In the genomic region with DNA sequence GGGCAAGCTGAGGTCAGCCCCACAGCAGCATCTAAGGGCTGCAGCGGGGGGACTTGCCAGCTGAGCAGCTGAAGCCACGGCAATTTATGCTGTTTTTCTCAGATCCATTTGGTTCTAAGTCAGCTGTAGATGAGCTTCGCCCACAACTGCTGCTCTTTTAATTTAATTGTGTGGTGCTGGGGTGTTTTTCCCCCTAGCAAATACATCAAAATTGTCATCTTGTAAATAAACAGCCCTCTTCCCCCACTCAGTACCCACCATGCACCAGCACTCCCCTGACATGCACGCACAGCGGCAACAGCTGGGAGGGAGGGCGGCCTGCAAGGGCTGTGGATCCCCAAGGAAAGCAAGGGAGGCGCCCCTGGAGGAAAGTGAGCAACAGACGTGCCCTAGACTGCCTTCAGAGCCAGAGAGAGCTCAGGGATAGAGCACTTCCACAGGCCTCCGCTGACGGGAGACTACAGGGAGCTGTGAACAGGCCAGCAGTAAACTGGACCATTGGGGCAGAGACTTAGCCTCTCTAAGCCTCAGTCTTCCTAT, we compare ENCODE assay signal across 18 cellular contexts.
"Had no signal": no experiment of that assay in that cellular context is flagged by ENCODE, and none has a peak within 500 bp of the region (broad histone marks: within the 10 kb centered on the region; RNA-seq: fewer than 3 reads in every experiment).

No MANE protein-coding gene starts in this region.

- H3K4me1 Mint-ChIP-seq: activated naive CD4-positive, alpha-beta T cell treated with anti-CD3 and anti-CD28 coated beads, Interleukin-2, amount 50 U/mL, for 24 hours; memory B cell; stimulated activated memory B cell treated with anti-CD40 and anti-IgM and Interleukin-4, amounts not matched to agents 10 μg/mL and 1 μg/mL and 100 μg/mL, for 72 hours had no signal

- ATAC-seq: heart right ventricle; right lobe of liver; stimulated activated memory B cell treated with anti-CD40 and anti-IgM and Interleukin-4, amounts not matched to agents 10 μg/mL and 1 μg/mL and 100 μg/mL, for 72 hours had no signal

- H3K27ac ChIP-seq: esophagus squamous epithelium, heart right ventricle, right lobe of liver, transverse colon, VCaP had no signal

- H3K4me3 ChIP-seq: esophagus squamous epithelium, heart right ventricle, right lobe of liver, transverse colon had no signal

- H3K36me3 Mint-ChIP-seq: activated naive CD4-positive, alpha-beta T cell treated with anti-CD3 and anti-CD28 coated beads, Interleukin-2, amount 50 U/mL, for 24 hours; brain; memory B cell; stimulated activated memory B cell treated with anti-CD40 and anti-IgM and Interleukin-4, amounts not matched to agents 10 μg/mL and 1 μg/mL and 100 μg/mL, for 72 hours had no signal

- H3K4me3 Mint-ChIP-seq: activated naive CD4-positive, alpha-beta T cell treated with anti-CD3 and anti-CD28 coated beads, Interleukin-2, amount 50 U/mL, for 24 hours; brain; memory B cell; nephron progenitor cell; stimulated activated memory B cell treated with anti-CD40 and anti-IgM and Interleukin-4, amounts not matched to agents 10 μg/mL and 1 μg/mL and 100 μg/mL, for 72 hours had no signal

- DNase-seq: activated CD4-positive, alpha-beta T cell treated with anti-CD3 and anti-CD28 coated beads, Interleukin-2, amount 50 U/mL, for 1 hour; activated CD4-positive, CD25-positive, alpha-beta regulatory T cell treated with anti-CD3 and anti-CD28 coated beads, Interleukin-2, amount 50 U/mL, for 72 hours; activated gamma-delta T cell treated with Interleukin-2 at 50 U/mL for 16 hours; activated T-cell treated with anti-CD3 and anti-CD28 coated beads, Interleukin-2, amount 50 U/mL, for 1 hour; anterior cingulate cortex; esophagus squamous epithelium; heart right ventricle; nephron progenitor cell; nucleus accumbens; small intestine; stimulated activated CD4-positive, alpha-beta T cell treated with anti-CD3 and anti-CD28 coated beads, Interleukin-2, amount 100 ng/mL, for 24 hours; transverse colon had no signal

- H3K27me3 Mint-ChIP-seq: activated naive CD4-positive, alpha-beta T cell treated with anti-CD3 and anti-CD28 coated beads, Interleukin-2, amount 50 U/mL, for 24 hours had no signal

- H3K9me3 Mint-ChIP-seq: activated naive CD4-positive, alpha-beta T cell treated with anti-CD3 and anti-CD28 coated beads, Interleukin-2, amount 50 U/mL, for 24 hours had no signal

- H3K4me1 ChIP-seq: esophagus squamous epithelium, heart right ventricle, right lobe of liver, transverse colon had no signal

- H3K36me3 ChIP-seq: esophagus squamous epithelium, heart right ventricle, right lobe of liver, transverse colon had no signal

- H3K27ac Mint-ChIP-seq: activated naive CD4-positive, alpha-beta T cell treated with anti-CD3 and anti-CD28 coated beads, Interleukin-2, amount 50 U/mL, for 24 hours; memory B cell; stimulated activated memory B cell treated with anti-CD40 and anti-IgM and Interleukin-4, amounts not matched to agents 10 μg/mL and 1 μg/mL and 100 μg/mL, for 72 hours had no signal

- H3K9me3 ChIP-seq: esophagus squamous epithelium, right lobe of liver, transverse colon had no signal

- H3K27me3 ChIP-seq: right lobe of liver, transverse colon had no signal
